Comparison of ENCODE assay signal across 14 cellular contexts in genomic region chr14:23430733-23431105, GRCh38. TPM values are rescaled to one million over a fixed set of nuclear protein-coding genes. Genes with fewer than 3 reads are reported as not detected.
DNase-seq lines count a peak whose midpoint lies in the region; ATAC-seq and TF ChIP-seq lines count a peak whose summit lies in the region.
"Had no signal": no experiment of that assay in that cellular context is flagged by ENCODE, and none has a peak within 500 bp of the region (broad histone marks: within the 10 kb centered on the region; RNA-seq: fewer than 3 reads in every experiment).

No MANE protein-coding gene starts in this region.

- H2AK5ac ChIP-seq in mesenchymal stem cell (ENCODE audit: low read length, severe bottlenecking), result no peak overlapping the region

- 10% methylated on average over 1 of the region's 1 CpG for WGBS in mesenchymal stem cell

- H3K4me3 ChIP-seq in A673 (ENCODE audit: low read depth, low read length, poor library complexity, severe bottlenecking) (no peak overlapping the region), mesenchymal stem cell (ENCODE audit: insufficient read depth in 1 of 2, low read depth in 1 of 2, low read length in 2 of 2) (no peak overlapping the region), Peyer's patch (no peak overlapping the region)
- H3K4me3 ChIP-seq: mucosa of descending colon had no signal

- no peak overlapping the region for H3K27ac Mint-ChIP-seq in effector memory CD8-positive, alpha-beta T cell
- H3K27ac Mint-ChIP-seq: activated CD4-positive, alpha-beta T cell treated with anti-CD3 and anti-CD28 coated beads, Interleukin-2, amount 10 ng/mL, durations not matched to agents 7 days and 5 days had no signal

- H3K4me1 Mint-ChIP-seq in effector memory CD8-positive, alpha-beta T cell (ENCODE audit: low read depth in 2 of 2), result no peaks in the 10 kb centered on the region

- H3K9me3 ChIP-seq in A673 (ENCODE audit: low read depth, low read length, poor library complexity, severe bottlenecking) (no peaks in the 10 kb centered on the region), mesenchymal stem cell (ENCODE audit: control insufficient read depth, low read length) (peaks cover 3% of the 10 kb centered on the region), Peyer's patch (no peaks in the 10 kb centered on the region)
- H3K9me3 ChIP-seq: mucosa of descending colon had no signal

- no peak overlapping the region for H3K4me2 ChIP-seq in mesenchymal stem cell (ENCODE audit: low read length, poor library complexity, severe bottlenecking)

- no TSS peak for BruUV-seq in A673 (replicated peaks; lab: Mats Ljungman, UMichigan)

- H3K27me3 Mint-ChIP-seq in effector memory CD8-positive, alpha-beta T cell, result peaks cover 15 to 61% of the 10 kb centered on the region in 2 donors
- H3K27me3 Mint-ChIP-seq: activated CD4-positive, alpha-beta T cell treated with anti-CD3 and anti-CD28 coated beads, Interleukin-2, amount 10 ng/mL, durations not matched to agents 7 days and 5 days had no signal

- no peak overlapping the region for H3K14ac ChIP-seq in mesenchymal stem cell (ENCODE audit: low read length in 2 of 2)

- H3K79me1 ChIP-seq in mesenchymal stem cell (replicated peaks; ENCODE audit: low read length, poor library complexity, severe bottlenecking), result no peaks in the 10 kb centered on the region

- H3K4me3 Mint-ChIP-seq in effector memory CD8-positive, alpha-beta T cell, result no peak overlapping the region
- H3K4me3 Mint-ChIP-seq: activated CD4-positive, alpha-beta T cell treated with anti-CD3 and anti-CD28 coated beads, Interleukin-2, amount 10 ng/mL, durations not matched to agents 7 days and 5 days had no signal

- DNase-seq in A673 (ENCODE audit: low spot score) (peak; percentile 47), GM04504 (ENCODE audit: low read depth) (peak; percentile 8), mesenchymal stem cell (peak; percentile 15), Peyer's patch (no peak)
- DNase-seq in stimulated activated CD4-positive, alpha-beta T cell treated with anti-CD3 and anti-CD28 coated beads, Interleukin-2, amount 100 ng/mL, for 24 hours, result no peak
- no peak for DNase-seq in effector memory CD8-positive, alpha-beta T cell
- DNase-seq: activated CD4-positive, alpha-beta T cell treated with anti-CD3 and anti-CD28 coated beads, Interleukin-2, amount 10 ng/mL, durations not matched to agents 7 days and 5 days; mucosa of descending colon; NCI-H1930; SIG-M5; stimulated activated CD4-positive, alpha-beta T cell treated with anti-CD3 and anti-CD28 coated beads, Interleukin-1b, Interleukin-23, amount 100 ng/mL, for 48 hours had no signal

- H2BK15ac ChIP-seq in mesenchymal stem cell (ENCODE audit: low read depth, poor library complexity, severe bottlenecking), result no peak overlapping the region

- CTCF ChIA-PET in A673 (lab: Charles Lee), result no interaction called here

- no peaks in the 10 kb centered on the region for H3K4me1 ChIP-seq in A673 (ENCODE audit: insufficient read depth, low read length, poor library complexity, severe bottlenecking)
- peaks cover 4% of the 10 kb centered on the region for H3K4me1 ChIP-seq in mesenchymal stem cell (ENCODE audit: control insufficient read depth, insufficient read depth, low read depth, low read length)
- H3K4me1 ChIP-seq in Peyer's patch, result no peaks in the 10 kb centered on the region

- H3K18ac ChIP-seq in mesenchymal stem cell (ENCODE audit: low read depth in 1 of 2, low read length in 2 of 2), result no peak overlapping the region

- POLR2A ChIA-PET in A673 (lab: Charles Lee; ENCODE audit: low non-redundant PET), result no interaction called here

- H3K23ac ChIP-seq in mesenchymal stem cell (ENCODE audit: low read length in 2 of 2), result no peak overlapping the region

- H2AFZ ChIP-seq in mesenchymal stem cell (ENCODE audit: low read depth, low read length), result no peak overlapping the region

- TF ChIP-seq CTCF in A673 (conservative IDR thresholded peaks at IDR 0.05; ENCODE audit: low read depth, low read length) (no peak), Peyer's patch (IDR thresholded peaks at IDR 0.05) (no peak)

- no peaks in the 10 kb centered on the region for H3K36me3 ChIP-seq in A673 (ENCODE audit: insufficient read depth, low read length, poor library complexity, severe bottlenecking)
- no peaks in the 10 kb centered on the region for H3K36me3 ChIP-seq in mesenchymal stem cell (ENCODE audit: control insufficient read depth in 1 of 2, insufficient read depth in 2 of 2, low read depth in 1 of 2, low read length in 2 of 2)
- H3K36me3 ChIP-seq in Peyer's patch, result no peaks in the 10 kb centered on the region

- no peaks in the 10 kb centered on the region for H3K9me3 Mint-ChIP-seq in effector memory CD8-positive, alpha-beta T cell
- H3K9me3 Mint-ChIP-seq: activated CD4-positive, alpha-beta T cell treated with anti-CD3 and anti-CD28 coated beads, Interleukin-2, amount 10 ng/mL, durations not matched to agents 7 days and 5 days had no signal

- TF ChIP-seq POLR2A in Peyer's patch (IDR thresholded peaks at IDR 0.05), result no peak

- H3K9ac ChIP-seq in mesenchymal stem cell (ENCODE audit: low read length), result no peak overlapping the region

- H3K27ac ChIP-seq in A673 (ENCODE audit: low read depth, low read length, poor library complexity, severe bottlenecking) (no peak overlapping the region), angular gyrus (ENCODE audit: low read depth, low read length) (peak overlapping the region; percentile 92), mesenchymal stem cell (ENCODE audit: low read length, poor library complexity, severe bottlenecking) (no peak overlapping the region), Peyer's patch (no peak overlapping the region)

- H3K4ac ChIP-seq in mesenchymal stem cell (ENCODE audit: low read depth in 1 of 2, low read length in 2 of 2), result no peak overlapping the region

- no peak for ATAC-seq in HG02970 (IDR thresholded peaks at IDR 0.05; ENCODE audit: low FRiP score, unreplicated experiment)
- no peak for ATAC-seq in effector memory CD8-positive, alpha-beta T cell (replicated peaks)
- ATAC-seq: mucosa of descending colon had no signal

- H4K91ac ChIP-seq in mesenchymal stem cell (ENCODE audit: low read length), result no peak overlapping the region

- peaks cover 3% of the 10 kb centered on the region for H3K36me3 Mint-ChIP-seq in effector memory CD8-positive, alpha-beta T cell (ENCODE audit: insufficient read depth)

- H2BK5ac ChIP-seq in mesenchymal stem cell (ENCODE audit: low read depth, low read length, poor library complexity, severe bottlenecking), result no peak overlapping the region

- no peaks in the 10 kb centered on the region for H3K27me3 ChIP-seq in A673 (replicated peaks; ENCODE audit: insufficient read depth, low read depth, low read length, poor library complexity)
- peaks cover 46 to 78% of the 10 kb centered on the region in 2 experiments for H3K27me3 ChIP-seq in mesenchymal stem cell (ENCODE audit: control insufficient read depth in 1 of 2, insufficient read depth in 1 of 2, low read length in 2 of 2)
- no peaks in the 10 kb centered on the region for H3K27me3 ChIP-seq in Peyer's patch

- no peak overlapping the region for H4K8ac ChIP-seq in mesenchymal stem cell (ENCODE audit: low read length)

- H2BK12ac ChIP-seq in mesenchymal stem cell (ENCODE audit: low read length in 2 of 2), result no peak overlapping the region

- no peak overlapping the region for H2BK120ac ChIP-seq in mesenchymal stem cell (ENCODE audit: low read depth, low read length)

- intact Hi-C loops in A673 (cut with micrococcal nuclease; ENCODE audit: unreplicated experiment), result no loop called here

RNA-seq across cellular contexts. Expression of gene MYH7, which starts 4.7 kb away (rescaled TPM):
- not detected in 2 replicates for total RNA-seq in A673 (2021)
- polyA plus RNA-seq in mesenchymal stem cell (2013, experiment 1 of 2), result not detected
- polyA plus RNA-seq in mesenchymal stem cell (2013, experiment 2 of 2), result not detected
- under 1 TPM in 3 of 4 donors, not detected in 1; 0.18 to 0.40 (median 0.19) TPM for total RNA-seq in Peyer's patch
- total RNA-seq: subcutaneous adipose tissue had no signal

RNA-seq across cellular contexts. Expression of gene MYH6, which starts 22.6 kb away (rescaled TPM):
- total RNA-seq in A673 (2021), result not detected in 2 replicates
- polyA plus RNA-seq in mesenchymal stem cell (2013, experiment 1 of 2), result not detected
- not detected for polyA plus RNA-seq in mesenchymal stem cell (2013, experiment 2 of 2)
- total RNA-seq in Peyer's patch, result not detected
- total RNA-seq: subcutaneous adipose tissue had no signal

RNA-seq across cellular contexts. Expression of gene NGDN, which starts 38.8 kb away (rescaled TPM):
- total RNA-seq in A673 (2021), result 59.9 and 71.2 TPM in 2 replicates
- polyA plus RNA-seq in mesenchymal stem cell (2013, experiment 1 of 2), result 36.6 TPM
- polyA plus RNA-seq in mesenchymal stem cell (2013, experiment 2 of 2), result 39.1 TPM
- total RNA-seq in Peyer's patch, result 10 to 100 TPM; 25.5 to 61.9 (median 35.4) TPM

RNA-seq across cellular contexts. Expression of gene CMTM5, which starts 53.9 kb away (rescaled TPM):
- total RNA-seq in A673 (2021) (not detected in 2 replicates), Peyer's patch (not detected)
- not detected for polyA plus RNA-seq in mesenchymal stem cell (2013, experiment 1 of 2)
- polyA plus RNA-seq in mesenchymal stem cell (2013, experiment 2 of 2), result not detected
- total RNA-seq: activated CD4-positive, alpha-beta T cell treated with anti-CD3 and anti-CD28 coated beads, Interleukin-2, amount 10 ng/mL, durations not matched to agents 7 days and 5 days; subcutaneous adipose tissue had no signal

RNA-seq across cellular contexts. Expression of gene IL25, which starts 58.1 kb away (rescaled TPM):
- not detected in 2 replicates for total RNA-seq in A673 (2021)
- polyA plus RNA-seq in mesenchymal stem cell (2013, experiment 1 of 2), result not detected
- polyA plus RNA-seq in mesenchymal stem cell (2013, experiment 2 of 2), result not detected
- not detected for total RNA-seq in Peyer's patch
- total RNA-seq: activated CD4-positive, alpha-beta T cell treated with anti-CD3 and anti-CD28 coated beads, Interleukin-2, amount 10 ng/mL, durations not matched to agents 7 days and 5 days; mucosa of descending colon; subcutaneous adipose tissue had no signal

Comparison
In these comparisons a context has a peak if more than half of its experiments do, and no peak if none do; other contexts are left out.
1. DNase-seq: peak in A673 (single experiment), GM04504 (single experiment) and mesenchymal stem cell (single experiment); none in stimulated activated CD4-positive, alpha-beta T cell treated with anti-CD3 and anti-CD28 coated beads, Interleukin-2, amount 100 ng/mL, for 24 hours (0 of 2), effector memory CD8-positive, alpha-beta T cell (0 of 3) and Peyer's patch (0 of 3).